In genomic region chr11:118002541-118003019, GRCh38 we compare ENCODE assay signal across 8 cellular contexts. TPM values are rescaled to one million over a fixed set of nuclear protein-coding genes. Genes with fewer than 3 reads are reported as not detected.
DNase-seq lines count a peak whose midpoint lies in the region; ATAC-seq, FAIRE-seq and TF ChIP-seq lines count a peak whose summit lies in the region.

No MANE protein-coding gene starts in this region.

- H3K9me3 ChIP-seq in A673 (ENCODE audit: low read depth, low read length, poor library complexity, severe bottlenecking) (no peaks in the 10 kb centered on the region), OCI-LY3 (ENCODE audit: insufficient read depth, low read length) (no peaks in the 10 kb centered on the region), neural progenitor cell (ENCODE audit: low read depth) (no peaks in the 10 kb centered on the region)

- H3K36me3 Mint-ChIP-seq in neural progenitor cell (no peaks in the 10 kb centered on the region), glutamatergic neuron (ENCODE audit: unreplicated experiment) (peaks cover 8% of the 10 kb centered on the region)

- H3K9me3 Mint-ChIP-seq in neural progenitor cell (peaks cover 2% of the 10 kb centered on the region), glutamatergic neuron (ENCODE audit: unreplicated experiment) (peaks cover 7% of the 10 kb centered on the region)

- no peak overlapping the region for H3K4me3 Mint-ChIP-seq in neural progenitor cell
- H3K4me3 Mint-ChIP-seq in glutamatergic neuron (ENCODE audit: unreplicated experiment), result no peak overlapping the region

- no peaks in the 10 kb centered on the region for H3K36me3 ChIP-seq in A673 (ENCODE audit: insufficient read depth, low read length, poor library complexity, severe bottlenecking)
- H3K36me3 ChIP-seq in OCI-LY3 (replicated peaks; ENCODE audit: low read depth, low read length), result peaks cover 62% of the 10 kb centered on the region
- H3K36me3 ChIP-seq in neural progenitor cell, result no peaks in the 10 kb centered on the region

- no peak overlapping the region for H3K27ac Mint-ChIP-seq in neural progenitor cell
- no peak overlapping the region for H3K27ac Mint-ChIP-seq in glutamatergic neuron (ENCODE audit: unreplicated experiment)

- FAIRE-seq in H54 (lab: Jason Lieb, UNC), result no peak

- H3K27me3 Mint-ChIP-seq in neural progenitor cell (ENCODE audit: insufficient read depth, low read depth), result peaks cover 2% of the 10 kb centered on the region
- peaks cover 12% of the 10 kb centered on the region for H3K27me3 Mint-ChIP-seq in glutamatergic neuron (ENCODE audit: unreplicated experiment)

- H2AFZ ChIP-seq in OCI-LY3 (ENCODE audit: low read depth, low read length) (no peak overlapping the region), neural progenitor cell (replicated peaks) (peak overlapping the region; percentile 71)

- H3K4me3 ChIP-seq in A673 (ENCODE audit: low read depth, low read length, poor library complexity, severe bottlenecking) (no peak overlapping the region), OCI-LY3 (ENCODE audit: low read length) (no peak overlapping the region), cardiac fibroblast (replicated peaks in 1 of 2; ENCODE audit: low read depth in 2 of 2, low read length in 2 of 2) (no peak overlapping the region), neural progenitor cell (no peak overlapping the region)

- H3K4me2 ChIP-seq in OCI-LY3 (ENCODE audit: low read length) (no peak overlapping the region), neural progenitor cell (peak overlapping the region; percentile 65)

- no peak for TF ChIP-seq POLR2A in H54 (IDR thresholded peaks at IDR 0.05; ENCODE audit: low read depth, low read length)

- BruUV-seq in A673 (replicated peaks; lab: Mats Ljungman, UMichigan), result no TSS peak

- peaks cover 18% of the 10 kb centered on the region for H3F3A ChIP-seq in neural progenitor cell (ENCODE audit: low read depth)

- H3K4me1 ChIP-seq in A673 (ENCODE audit: insufficient read depth, low read length, poor library complexity, severe bottlenecking) (peaks cover 12% of the 10 kb centered on the region), OCI-LY3 (ENCODE audit: low read length) (peaks cover 90% of the 10 kb centered on the region), neural progenitor cell (peaks cover 13% of the 10 kb centered on the region)

- no peak for ATAC-seq in HG03469 (IDR thresholded peaks at IDR 0.05; ENCODE audit: unreplicated experiment)

- H3K27me3 ChIP-seq in A673 (replicated peaks; ENCODE audit: insufficient read depth, low read depth, low read length, poor library complexity), result no peaks in the 10 kb centered on the region
- H3K27me3 ChIP-seq in OCI-LY3 (ENCODE audit: low read depth, low read length), result no peaks in the 10 kb centered on the region
- H3K27me3 ChIP-seq in neural progenitor cell, result peaks cover 14% of the 10 kb centered on the region

- H4K20me1 ChIP-seq in OCI-LY3 (ENCODE audit: insufficient read depth, low read length) (0 out of 2 replicates have a peak, but pooled peaks cover 7% of the 10 kb centered on the region), neural progenitor cell (ENCODE audit: low read depth) (no peaks in the 10 kb centered on the region)

- POLR2A ChIA-PET in A673 (lab: Charles Lee; ENCODE audit: low non-redundant PET), result no interaction called here

- intact Hi-C loops in A673 (cut with micrococcal nuclease; ENCODE audit: unreplicated experiment), result no loop called here

- CTCF ChIA-PET in A673 (lab: Charles Lee), result interaction anchor here (0.6 kb wide), 1 partner anchor 50 kb away, joined by 3 read pairs; no protein-coding TSS in a partner anchor

- DNase-seq in A673 (ENCODE audit: low spot score) (peak; percentile 76), cardiac fibroblast (ENCODE audit: low read depth in 2 of 2) (peak; percentile 25 to 41), neural progenitor cell (ENCODE audit: low spot score) (peak; percentile 86), HK-2 (ENCODE audit: unreplicated experiment) (no peak), glutamatergic neuron (no peak), H54 (ENCODE audit: insufficient read length, low spot score) (no peak)

- no peak overlapping the region for H3K9ac ChIP-seq in OCI-LY3 (ENCODE audit: low read length)
- no peak overlapping the region for H3K9ac ChIP-seq in neural progenitor cell

- peaks cover 9% of the 10 kb centered on the region for H3K4me1 Mint-ChIP-seq in neural progenitor cell
- peaks cover 11% of the 10 kb centered on the region for H3K4me1 Mint-ChIP-seq in glutamatergic neuron (ENCODE audit: low read depth, unreplicated experiment)

- H3K79me2 ChIP-seq in OCI-LY3 (ENCODE audit: low read length) (peaks cover 26% of the 10 kb centered on the region), neural progenitor cell (ENCODE audit: low read depth) (no peaks in the 10 kb centered on the region)

- no peak for TF ChIP-seq CTCF in A673 (conservative IDR thresholded peaks at IDR 0.05; ENCODE audit: low read depth, low read length)
- TF ChIP-seq CTCF in OCI-LY3 (IDR thresholded peaks at IDR 0.05; ENCODE audit: low read depth, low read length), result no peak
- TF ChIP-seq CTCF in cardiac fibroblast (IDR thresholded peaks at IDR 0.05; ENCODE audit: low read depth, low read length), result no peak
- no peak for TF ChIP-seq CTCF in neural progenitor cell (IDR thresholded peaks at IDR 0.05)
- TF ChIP-seq CTCF in glutamatergic neuron (IDR thresholded peaks at IDR 0.05; ENCODE audit: partially characterized antibody, unreplicated experiment), result no peak

- H3K27ac ChIP-seq in A673 (ENCODE audit: low read depth, low read length, poor library complexity, severe bottlenecking) (no peak overlapping the region), OCI-LY3 (ENCODE audit: low read length) (peak overlapping the region; percentile 95), neural progenitor cell (peak overlapping the region; percentile 73)

RNA-seq across cellular contexts. Expression of gene IL10RA, which starts 16.4 kb away (rescaled TPM):
- not detected in 2 replicates for total RNA-seq in A673 (2021)
- 0.12 TPM in 1 of 2 replicates, not detected in the other for total RNA-seq in neural progenitor cell (ENCODE audit: low replicate concordance)
- total RNA-seq in glutamatergic neuron (ENCODE audit: unreplicated experiment), result 5.8 TPM

Comparison
In these comparisons a context has a peak if more than half of its experiments do, and no peak if none do; other contexts are left out.
1. DNase-seq: peak in A673 (single experiment), cardiac fibroblast (2 of 2) and neural progenitor cell (single experiment); none in HK-2 (single experiment), glutamatergic neuron (single experiment) and H54 (single experiment).